1 cellular context compared by ENCODE assay signal in genomic region chr12:31773223-31773750, GRCh38.
TF ChIP-seq lines count a peak whose summit lies in the region.

No MANE protein-coding gene starts in this region.

TF ChIP-seq in HepG2, 621 proteins besides CTCF, POLR2A, EP300 and RAD21 (continued from another document and continues in another):
- TF ChIP-seq UBTF (CRISPR knock-in tag; IDR thresholded peaks at IDR 0.05): 0 out of 2 replicates have a peak, but pooled peaks have one; percentile 53
- TF ChIP-seq KLF16 (CRISPR knock-in tag; IDR thresholded peaks at IDR 0.05): peak in 1 of 2 experiments; percentile 92; a peak in 2 of 4 replicates
- TF ChIP-seq IRF2 (CRISPR knock-in tag; IDR thresholded peaks at IDR 0.05): peak; percentile 83
- TF ChIP-seq ZFP37 (CRISPR knock-in tag; IDR thresholded peaks at IDR 0.05; ENCODE audit: borderline replicate concordance): no peak
- TF ChIP-seq ZBTB7A (CRISPR knock-in tag; IDR thresholded peaks at IDR 0.05): peak; percentile 47; the same call in 1 of the 2 replicates
- TF ChIP-seq RFX5 (IDR thresholded peaks at IDR 0.05; ENCODE audit: low read depth, low read length): peak; percentile 7; the same call in 1 of the 2 replicates
- TF ChIP-seq ONECUT2 (CRISPR knock-in tag; IDR thresholded peaks at IDR 0.05): peak; percentile 98
- TF ChIP-seq NCOR1 (IDR thresholded peaks at IDR 0.05; ENCODE audit: borderline replicate concordance, low read length): peak; percentile 98
- TF ChIP-seq ELF1 (CRISPR knock-in tag; IDR thresholded peaks at IDR 0.05): peak; percentile 18; the same call in 1 of the 2 replicates
- TF ChIP-seq ZNF225 (CRISPR knock-in tag; IDR thresholded peaks at IDR 0.05): no peak
- TF ChIP-seq ARID2 (CRISPR knock-in tag; IDR thresholded peaks at IDR 0.05; ENCODE audit: borderline replicate concordance): peak; percentile 86; the same call in 1 of the 2 replicates
- TF ChIP-seq ZNF235 (CRISPR knock-in tag; IDR thresholded peaks at IDR 0.05; ENCODE audit: borderline replicate concordance): no peak
- no peak for TF ChIP-seq ZMAT5 (CRISPR knock-in tag; IDR thresholded peaks at IDR 0.05; ENCODE audit: borderline replicate concordance, low read depth)
- peak; percentile 94 for TF ChIP-seq ZMYM3 (CRISPR knock-in tag; IDR thresholded peaks at IDR 0.05)
- no peak for TF ChIP-seq CENPBD1 (CRISPR knock-in tag; IDR thresholded peaks at IDR 0.05; ENCODE audit: borderline replicate concordance, low read depth)
- 0 out of 2 replicates have a peak, but pooled peaks have one; percentile 21 for TF ChIP-seq KLF6 (CRISPR knock-in tag; IDR thresholded peaks at IDR 0.05)
- no peak for TF ChIP-seq SCMH1 (CRISPR knock-in tag; IDR thresholded peaks at IDR 0.05; ENCODE audit: borderline replicate concordance)
- TF ChIP-seq ZNF367 (CRISPR knock-in tag; IDR thresholded peaks at IDR 0.05; ENCODE audit: borderline replicate concordance): no peak
- TF ChIP-seq ZNF710 (CRISPR knock-in tag; IDR thresholded peaks at IDR 0.05; ENCODE audit: borderline replicate concordance): peak; percentile 44; the same call in 1 of the 2 replicates
- no peak; the same call in 1 of the 2 replicates for TF ChIP-seq SPEN (CRISPR knock-in tag; IDR thresholded peaks at IDR 0.05; ENCODE audit: low read depth)
- TF ChIP-seq MEIS2 (CRISPR knock-in tag; IDR thresholded peaks at IDR 0.05): no peak
- peak; percentile 85 for TF ChIP-seq ZNF414 (CRISPR knock-in tag; IDR thresholded peaks at IDR 0.05)
- no peak for TF ChIP-seq ZNF337 (CRISPR knock-in tag; IDR thresholded peaks at IDR 0.05; ENCODE audit: borderline replicate concordance, low read depth)
- no peak for TF ChIP-seq PAF1 (CRISPR knock-in tag; IDR thresholded peaks at IDR 0.05)
- no peak; the same call in 1 of the 2 replicates for TF ChIP-seq KLF12 (CRISPR knock-in tag; IDR thresholded peaks at IDR 0.05; ENCODE audit: borderline replicate concordance)
- TF ChIP-seq RARG (CRISPR knock-in tag; IDR thresholded peaks at IDR 0.05; ENCODE audit: low read depth): no peak
- TF ChIP-seq RBM22 (optimal IDR thresholded peaks at IDR 0.05; ENCODE audit: low read length): no peak
- peak; percentile 96 for TF ChIP-seq HDAC2 (CRISPR knock-in tag; IDR thresholded peaks at IDR 0.05)
- TF ChIP-seq SIX1 (CRISPR knock-in tag; IDR thresholded peaks at IDR 0.05; ENCODE audit: borderline replicate concordance): peak; percentile 82
- TF ChIP-seq ZNF296 (CRISPR knock-in tag; conservative IDR thresholded peaks at IDR 0.05): no peak
- 0 out of 2 replicates have a peak, but pooled peaks have one; percentile 46 for TF ChIP-seq SP140L (CRISPR knock-in tag; IDR thresholded peaks at IDR 0.05; ENCODE audit: borderline replicate concordance)
- no peak for TF ChIP-seq ZNF33A (CRISPR knock-in tag; IDR thresholded peaks at IDR 0.05; ENCODE audit: borderline replicate concordance)
- no peak for TF ChIP-seq ZNF766 (CRISPR knock-in tag; IDR thresholded peaks at IDR 0.05; ENCODE audit: borderline replicate concordance)
- TF ChIP-seq FOXP4 (CRISPR knock-in tag; IDR thresholded peaks at IDR 0.05): peak; percentile 98
- TF ChIP-seq NFE2L2 (IDR thresholded peaks at IDR 0.05; ENCODE audit: low read length): peak; percentile 34; the same call in 1 of the 2 replicates
- TF ChIP-seq ATF5 (CRISPR knock-in tag; IDR thresholded peaks at IDR 0.05; ENCODE audit: low read depth): no peak
- no peak for TF ChIP-seq ISX (CRISPR knock-in tag; conservative IDR thresholded peaks at IDR 0.05)
- no peak for TF ChIP-seq ZNF138 (CRISPR knock-in tag; IDR thresholded peaks at IDR 0.05; ENCODE audit: low read depth)
- peak; percentile 87 for TF ChIP-seq FOXO1 (CRISPR knock-in tag; IDR thresholded peaks at IDR 0.05)
- TF ChIP-seq ZNF652 (CRISPR knock-in tag; IDR thresholded peaks at IDR 0.05; ENCODE audit: borderline replicate concordance, low read depth): peak; percentile 90
- peak; percentile 81 for TF ChIP-seq HMG20B (CRISPR knock-in tag; conservative IDR thresholded peaks at IDR 0.05)
- no peak for TF ChIP-seq ZNF704 (CRISPR knock-in tag; IDR thresholded peaks at IDR 0.05; ENCODE audit: borderline replicate concordance)
- no peak; the same call in 1 of the 2 replicates for TF ChIP-seq ZNF432 (CRISPR knock-in tag; IDR thresholded peaks at IDR 0.05; ENCODE audit: borderline replicate concordance)
- TF ChIP-seq CREM (IDR thresholded peaks at IDR 0.05): peak; percentile 87
- TF ChIP-seq CREM (CRISPR knock-in tag; IDR thresholded peaks at IDR 0.05): no peak
- TF ChIP-seq ZBTB46 (CRISPR knock-in tag; IDR thresholded peaks at IDR 0.05; ENCODE audit: borderline replicate concordance): no peak
- no peak for TF ChIP-seq ZUFSP (CRISPR knock-in tag; IDR thresholded peaks at IDR 0.05; ENCODE audit: borderline replicate concordance)
- no peak for TF ChIP-seq EEA1 (CRISPR knock-in tag; IDR thresholded peaks at IDR 0.05; ENCODE audit: borderline replicate concordance)
- TF ChIP-seq ZNF788 (CRISPR knock-in tag; IDR thresholded peaks at IDR 0.05; ENCODE audit: borderline replicate concordance): peak; percentile 49; the same call in 1 of the 2 replicates
- no peak for TF ChIP-seq ZNF709 (CRISPR knock-in tag; IDR thresholded peaks at IDR 0.05)
- TF ChIP-seq CENPX (CRISPR knock-in tag; IDR thresholded peaks at IDR 0.05): no peak
- peak; percentile 79; the same call in 1 of the 2 replicates for TF ChIP-seq SIX4 (CRISPR knock-in tag; IDR thresholded peaks at IDR 0.05)
- TF ChIP-seq PHF5A (CRISPR knock-in tag; IDR thresholded peaks at IDR 0.05; ENCODE audit: low read depth, unreplicated experiment): peak; percentile 78
- TF ChIP-seq KDM6A (CRISPR knock-in tag; IDR thresholded peaks at IDR 0.05; ENCODE audit: low read depth): peak; percentile 72
- no peak for TF ChIP-seq ZNF333 (CRISPR knock-in tag; IDR thresholded peaks at IDR 0.05; ENCODE audit: borderline replicate concordance)
- TF ChIP-seq STAG1 (CRISPR knock-in tag; IDR thresholded peaks at IDR 0.05): peak; percentile 33
- no peak for TF ChIP-seq ZBTB37 (CRISPR knock-in tag; IDR thresholded peaks at IDR 0.05)
- no peak for TF ChIP-seq ZNF672 (CRISPR knock-in tag; IDR thresholded peaks at IDR 0.05)
- peak; percentile 76; the same call in 1 of the 2 replicates for TF ChIP-seq HOXA3 (CRISPR knock-in tag; IDR thresholded peaks at IDR 0.05)
